Comparison of ENCODE assay signal across 8 cellular contexts in the genomic region with DNA sequence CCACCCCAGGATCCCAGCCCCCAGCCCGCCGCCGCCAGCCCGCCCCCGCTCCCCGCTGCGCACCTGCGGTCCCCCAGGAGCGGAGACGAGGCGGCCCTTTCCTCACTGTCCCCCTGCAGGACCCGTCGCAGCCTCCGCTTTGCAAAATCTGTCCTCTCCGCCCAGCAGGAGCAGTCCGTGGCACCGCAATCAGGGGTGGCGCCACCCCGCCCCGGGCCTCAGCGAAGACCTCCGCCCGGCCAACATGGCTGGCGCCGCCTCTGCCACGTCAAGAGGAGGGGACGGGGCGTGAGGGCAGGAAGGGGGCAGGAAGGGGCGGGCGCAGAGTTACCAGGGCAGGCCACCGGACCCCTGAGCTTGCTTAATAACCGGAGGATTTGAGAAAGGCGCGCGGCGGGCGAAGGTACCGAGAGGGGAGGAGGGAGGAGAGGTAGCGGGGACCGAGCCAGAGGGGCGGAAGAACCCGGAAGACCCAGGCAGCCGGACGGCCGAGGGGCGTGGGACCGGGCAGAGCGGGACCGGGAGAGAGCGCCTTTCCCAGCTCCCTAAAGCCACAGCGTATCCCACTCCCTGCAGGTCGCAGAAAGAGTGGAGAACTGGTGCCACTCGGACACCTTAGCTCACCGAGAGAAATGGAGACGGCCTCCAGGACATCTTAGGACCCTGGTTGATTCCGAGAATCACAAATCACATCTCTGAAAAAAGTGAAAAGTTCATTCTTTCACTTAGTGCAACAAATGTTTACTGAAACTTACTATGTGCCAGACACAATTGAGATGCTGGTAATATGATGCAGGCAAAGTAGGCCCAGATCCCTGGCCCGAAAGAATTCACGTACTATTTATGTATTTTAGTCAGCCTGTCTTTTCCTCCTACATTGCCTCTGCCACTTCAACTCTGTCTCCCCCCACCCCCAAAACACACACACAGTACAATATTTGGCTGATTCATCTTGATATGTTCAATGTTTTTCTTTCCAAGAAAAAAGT. TPM values are rescaled to one million over a fixed set of nuclear protein-coding genes. Genes with fewer than 3 reads are reported as not detected.
DNase-seq lines count a peak whose midpoint lies in the region; ATAC-seq and TF ChIP-seq lines count a peak whose summit lies in the region.

TSS of gene SEC23A (minus strand) at position 267 of the 989 bp plus-strand sequence. CDS start 7,117 bp downstream, outside the sequence.

- H3K9ac ChIP-seq in mucosa of stomach (ENCODE audit: low read length) = peak within 1 kb of the TSS; percentile 98

- H3K9me3 ChIP-seq in mucosa of stomach (ENCODE audit: control insufficient read depth, low read length) = no peaks in the 10 kb centered on the region

- no peaks in the 10 kb centered on the region for H3K9me3 Mint-ChIP-seq in IgD-negative memory B cell

- H3K36me3 ChIP-seq in mucosa of stomach (ENCODE audit: control insufficient read depth, insufficient read depth, low read length) = no peaks in the 10 kb centered on the region

- peaks cover 30 to 31% (median 30%) of the 10 kb centered on the region in 3 donors for H3K4me1 Mint-ChIP-seq in IgD-negative memory B cell

- H3K27me3 Mint-ChIP-seq in IgD-negative memory B cell = no peaks in the 10 kb centered on the region

- H3K4me1 ChIP-seq in mucosa of stomach (ENCODE audit: control insufficient read depth, insufficient read depth, low read length) = peaks cover 20% of the 10 kb centered on the region

- DNase-seq in DMS153 (lab: John Stamatoyannopoulos, UW) = peak; percentile 54
- peak; percentile 84 for DNase-seq in OCI-M1 (lab: John Stamatoyannopoulos, UW)
- peak; percentile 82 for DNase-seq in activated T-cell treated with anti-CD3 and anti-CD28 coated beads for 48 hours (ENCODE audit: low read depth)
- DNase-seq in erythroblast (lab: John Stamatoyannopoulos, UW) = peak; percentile 82 to 85
- peak; percentile 65 for DNase-seq in stimulated activated CD8-positive, alpha-beta memory T cell treated with anti-CD3 and anti-CD28 coated beads, Interleukin-7, amount 100 ng/mL, for 1 hour (ENCODE audit: low read depth in 2 of 2)

- peak; percentile 85 for ATAC-seq in GM21576 (IDR thresholded peaks at IDR 0.05; ENCODE audit: unreplicated experiment)

- peak within 1 kb of the TSS; percentile 74 for H3K4me3 ChIP-seq in mucosa of stomach (ENCODE audit: low read length)

- H3K27ac Mint-ChIP-seq in IgD-negative memory B cell = peak within 1 kb of the TSS; percentile 94 to 99 (median 96)

- no peaks in the 10 kb centered on the region for H3K27me3 ChIP-seq in mucosa of stomach (ENCODE audit: control insufficient read depth, insufficient read depth, low read length)

- TF ChIP-seq POLR2A in erythroblast (IDR thresholded peaks at IDR 0.05; ENCODE audit: low read length) = peak; percentile 40

- H3K4me3 Mint-ChIP-seq in IgD-negative memory B cell = peak within 1 kb of the TSS; percentile 93 to 98 (median 96)

- no peaks in the 10 kb centered on the region for H3K36me3 Mint-ChIP-seq in IgD-negative memory B cell

RNA-seq across cellular contexts. Expression of gene SEC23A, which starts in this region (rescaled TPM):
- 23.0 TPM for polyA plus RNA-seq in IgD-negative memory B cell

Comparison
In these comparisons a context has a peak if more than half of its experiments do, and no peak if none do; other contexts are left out.
1. Peak in every context shown above with its lines: DNase-seq, ATAC-seq and H3K4me3 ChIP-seq.